8 cellular contexts compared by ENCODE assay signal in the genomic region with DNA sequence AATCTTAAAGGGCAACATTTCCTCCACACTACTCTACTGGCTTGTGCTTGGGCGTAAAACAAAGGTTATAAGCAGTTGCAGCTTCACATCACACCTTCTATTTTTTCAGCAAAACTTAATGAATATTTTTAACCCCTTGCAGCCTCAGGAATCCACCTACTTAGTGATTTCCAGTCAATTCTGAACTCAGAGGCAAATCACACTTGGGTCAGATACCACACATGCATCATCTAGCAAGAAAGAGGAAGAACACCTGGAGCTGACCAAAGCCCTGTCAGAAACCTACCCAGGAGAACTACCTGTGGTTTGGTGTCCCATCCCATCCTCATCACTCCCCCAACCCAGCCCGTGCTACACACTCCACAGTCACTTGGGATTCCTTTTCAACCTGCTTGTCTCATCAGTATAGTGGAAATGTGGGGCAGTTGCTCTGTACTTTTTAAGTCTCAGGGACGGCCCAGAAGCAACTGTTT. TPM values are rescaled to one million over a fixed set of nuclear protein-coding genes. Genes with fewer than 3 reads are reported as not detected.
A peak's percentile ranks its signal among the peaks of the same experiment; 100 is the strongest.
DNase-seq lines count a peak whose midpoint lies in the region; ATAC-seq and TF ChIP-seq lines count a peak whose summit lies in the region.

No MANE protein-coding gene starts in this region.

- no peak for TF ChIP-seq CTCF in tibial nerve (IDR thresholded peaks at IDR 0.05)
- TF ChIP-seq CTCF in sigmoid colon (IDR thresholded peaks at IDR 0.05), result no peak

- TF ChIP-seq EP300 in tibial nerve (IDR thresholded peaks at IDR 0.05), result no peak
- no peak for TF ChIP-seq EP300 in sigmoid colon (IDR thresholded peaks at IDR 0.05)

- DNase-seq in iPS-NIHi7 (ENCODE audit: extremely low spot score), result no peak
- DNase-seq in tibial nerve (ENCODE audit: low spot score in 2 of 2), result no peak
- DNase-seq in sigmoid colon, result no peak
- DNase-seq in SW480 (ENCODE audit: low spot score), result no peak

- H3K4me1 ChIP-seq in tibial nerve (no peaks in the 10 kb centered on the region), sigmoid colon (no peaks in the 10 kb centered on the region)

- H3K9me3 ChIP-seq in tibial nerve, result peaks cover 0 to 24% (median 10%) of the 10 kb centered on the region in 4 donors
- peaks cover 0 to 11% (median 4%) of the 10 kb centered on the region in 4 donors for H3K9me3 ChIP-seq in sigmoid colon

- ATAC-seq in GM18517 (IDR thresholded peaks at IDR 0.05; ENCODE audit: unreplicated experiment), result peak; percentile 85
- peak; percentile 33 for ATAC-seq in GM19468 (IDR thresholded peaks at IDR 0.05; ENCODE audit: extremely low read depth, unreplicated experiment)
- ATAC-seq in HG03039 (IDR thresholded peaks at IDR 0.05; ENCODE audit: unreplicated experiment), result peak; percentile 85
- ATAC-seq in activated T-helper 17 cell treated with anti-CD3 and anti-CD28 coated beads, Interleukin-2, amount 50 U/mL, for 72 hours (replicated peaks), result peak; percentile 67

- H3K36me3 Mint-ChIP-seq in activated T-helper 17 cell treated with anti-CD3 and anti-CD28 coated beads, Interleukin-2, amount 50 U/mL, for 72 hours (ENCODE audit: low read depth), result peaks cover 39% of the 10 kb centered on the region

- H3K4me3 ChIP-seq in tibial nerve, result no peak overlapping the region
- no peak overlapping the region for H3K4me3 ChIP-seq in sigmoid colon

- intact Hi-C loops in sigmoid colon (cut with DNase I), result no loop called here

- H3K4me3 Mint-ChIP-seq in activated T-helper 17 cell treated with anti-CD3 and anti-CD28 coated beads, Interleukin-2, amount 50 U/mL, for 72 hours, result no peak overlapping the region

- peaks cover 6% of the 10 kb centered on the region for H3K9me3 Mint-ChIP-seq in activated T-helper 17 cell treated with anti-CD3 and anti-CD28 coated beads, Interleukin-2, amount 50 U/mL, for 72 hours

- H3K27ac ChIP-seq in tibial nerve, result no peak overlapping the region
- no peak overlapping the region for H3K27ac ChIP-seq in sigmoid colon

- 75 to 82% methylated on average over 3 of the region's 3 CpGs for WGBS in tibial nerve, 2 donors
- WGBS in sigmoid colon, 2 donors, result 73 to 86% methylated on average over 3 of the region's 3 CpGs

- no peaks in the 10 kb centered on the region for H3K27me3 Mint-ChIP-seq in activated T-helper 17 cell treated with anti-CD3 and anti-CD28 coated beads, Interleukin-2, amount 50 U/mL, for 72 hours

- no peaks in the 10 kb centered on the region for H3K27me3 ChIP-seq in tibial nerve
- no peaks in the 10 kb centered on the region for H3K27me3 ChIP-seq in sigmoid colon

- H3K27ac Mint-ChIP-seq in activated T-helper 17 cell treated with anti-CD3 and anti-CD28 coated beads, Interleukin-2, amount 50 U/mL, for 72 hours, result no peak overlapping the region

- H3K4me1 Mint-ChIP-seq in activated T-helper 17 cell treated with anti-CD3 and anti-CD28 coated beads, Interleukin-2, amount 50 U/mL, for 72 hours, result peaks cover 7% of the 10 kb centered on the region

- no peak for TF ChIP-seq POLR2A in tibial nerve (IDR thresholded peaks at IDR 0.05)
- TF ChIP-seq POLR2A in sigmoid colon (IDR thresholded peaks at IDR 0.05), result no peak

- H3K36me3 ChIP-seq in tibial nerve, result peaks cover 0 to 38% (median 11%) of the 10 kb centered on the region in 3 donors
- H3K36me3 ChIP-seq in sigmoid colon, result peaks cover 0 to 26% (median 10%) of the 10 kb centered on the region in 4 donors

RNA-seq across cellular contexts. Expression of a gene that starts 25.5 kb away (rescaled TPM):
- total RNA-seq in activated T-helper 17 cell treated with anti-CD3 and anti-CD28 coated beads, Interleukin-2, amount 50 U/mL, for 72 hours, result 10 to 100 TPM; 20.0 to 27.3 TPM
- 10 to 100 TPM; 18.8 to 25.3 (median 22.0) TPM for total RNA-seq in tibial nerve
- total RNA-seq in sigmoid colon, result 10 to 100 TPM; 30.0 to 36.6 (median 31.8) TPM
- polyA plus RNA-seq in sigmoid colon, result 1 to 10 TPM; 5.5 to 8.1 (median 6.6) TPM

RNA-seq across cellular contexts. Expression of a gene that starts 25.6 kb away (rescaled TPM):
- under 1 TPM; 0.39 to 0.53 TPM for total RNA-seq in activated T-helper 17 cell treated with anti-CD3 and anti-CD28 coated beads, Interleukin-2, amount 50 U/mL, for 72 hours
- total RNA-seq in tibial nerve (10 to 100 TPM in 2 of 4 donors, 1 to 10 TPM in 2; 2.4 to 11.7 (median 7.8) TPM), sigmoid colon (10 to 100 TPM in 1 of 4 donors, 1 to 10 TPM in 3; 1.2 to 18.8 (median 7.0) TPM)
- 1 to 10 TPM in 2 of 3 donors, under 1 TPM in 1; 0.60 to 2.5 (median 1.2) TPM for polyA plus RNA-seq in sigmoid colon

Comparison
In these comparisons a context has a peak if more than half of its experiments do, and no peak if none do; other contexts are left out.
1. ATAC-seq: peak in every context shown above with its lines; median percentile 85 in GM18517; 85 in HG03039; 67 in activated T-helper 17 cell treated with anti-CD3 and anti-CD28 coated beads, Interleukin-2, amount 50 U/mL, for 72 hours; 33 in GM19468.